Comparison of ENCODE assay signal across 22 cellular contexts in the genomic region with DNA sequence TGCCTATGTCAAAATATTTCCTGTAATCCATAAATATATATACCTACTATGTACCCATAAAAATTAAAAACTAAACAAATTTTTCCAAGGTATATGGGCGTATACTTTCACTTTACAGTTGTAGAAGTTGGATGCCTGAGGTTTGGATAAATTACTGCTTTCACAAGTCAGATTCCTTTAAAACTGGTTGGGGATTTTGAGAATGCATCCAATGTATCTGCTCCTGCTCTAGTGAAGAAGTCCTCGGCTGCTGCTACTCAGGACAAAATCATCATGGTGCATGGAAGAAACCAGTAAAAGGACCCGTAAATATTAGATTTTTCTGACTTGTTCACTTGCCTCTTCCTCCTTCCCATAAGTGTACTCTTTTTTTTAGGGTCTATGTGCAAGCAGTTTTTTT.
A peak's percentile ranks its signal among the peaks of the same experiment; 100 is the strongest.
DNase-seq lines count a peak whose midpoint lies in the region; ATAC-seq lines count a peak whose summit lies in the region.
"Had no signal": no experiment of that assay in that cellular context is flagged by ENCODE, and none has a peak within 500 bp of the region (broad histone marks: within the 10 kb centered on the region; RNA-seq: fewer than 3 reads in every experiment).

No MANE protein-coding gene starts in this region.

- no peak overlapping the region for H3K23ac ChIP-seq in mesenchymal stem cell (ENCODE audit: low read length in 2 of 2)

- no peak overlapping the region for H4K8ac ChIP-seq in mesenchymal stem cell (ENCODE audit: low read length)

- 83% methylated on average over 2 of the region's 3 CpGs for WGBS in mesenchymal stem cell

- H2BK120ac ChIP-seq in mesenchymal stem cell (ENCODE audit: low read depth, low read length), result no peak overlapping the region

- no peak overlapping the region for H2AFZ ChIP-seq in mesenchymal stem cell (ENCODE audit: low read depth, low read length)

- H3K27me3 ChIP-seq in mesenchymal stem cell (ENCODE audit: control insufficient read depth in 1 of 2, insufficient read depth in 1 of 2, low read length in 2 of 2), result no peaks in the 10 kb centered on the region
- H3K27me3 ChIP-seq in skeletal muscle satellite cell (ENCODE audit: control insufficient read depth, insufficient read depth, low read length), result no peaks in the 10 kb centered on the region
- H3K27me3 ChIP-seq in SJCRH30, result no peaks in the 10 kb centered on the region
- H3K27me3 ChIP-seq: heart right ventricle, tibial artery had no signal

- H3K4me3 ChIP-seq in mesenchymal stem cell (ENCODE audit: insufficient read depth in 1 of 2, low read depth in 1 of 2, low read length in 2 of 2) (no peak overlapping the region), skeletal muscle satellite cell (ENCODE audit: low read length) (peak overlapping the region; percentile 45), SJCRH30 (no peak overlapping the region)
- H3K4me3 ChIP-seq: heart right ventricle, left ventricle myocardium inferior, tibial artery had no signal

- H3K9me3 ChIP-seq in mesenchymal stem cell (ENCODE audit: control insufficient read depth, low read length) (no peaks in the 10 kb centered on the region), skeletal muscle satellite cell (replicated peaks; ENCODE audit: low read length) (no peaks in the 10 kb centered on the region), SJCRH30 (replicated peaks) (no peaks in the 10 kb centered on the region; the same call in 1 of the 2 replicates)
- H3K9me3 ChIP-seq: left ventricle myocardium inferior, tibial artery had no signal

- H3K36me3 ChIP-seq in mesenchymal stem cell (ENCODE audit: control insufficient read depth in 1 of 2, insufficient read depth in 2 of 2, low read depth in 1 of 2, low read length in 2 of 2) (no peaks in the 10 kb centered on the region), skeletal muscle satellite cell (ENCODE audit: insufficient read depth, low read length) (no peaks in the 10 kb centered on the region), SJCRH30 (peaks cover 6% of the 10 kb centered on the region; the same call in 1 of the 2 replicates)
- H3K36me3 ChIP-seq: left ventricle myocardium inferior, tibial artery had no signal

- H3K27ac ChIP-seq in mesenchymal stem cell (ENCODE audit: low read length, poor library complexity, severe bottlenecking) (peak overlapping the region; percentile 86), SJCRH30 (no peak overlapping the region)
- H3K27ac ChIP-seq: heart right ventricle, left ventricle myocardium inferior, tibial artery had no signal

- no peak overlapping the region for H2BK5ac ChIP-seq in mesenchymal stem cell (ENCODE audit: low read depth, low read length, poor library complexity, severe bottlenecking)

- no peak overlapping the region for H3K4ac ChIP-seq in mesenchymal stem cell (ENCODE audit: low read depth in 1 of 2, low read length in 2 of 2)

- H2BK12ac ChIP-seq in mesenchymal stem cell (ENCODE audit: low read length in 2 of 2), result no peak overlapping the region

- H3K4me1 ChIP-seq in mesenchymal stem cell (ENCODE audit: control insufficient read depth, insufficient read depth, low read depth, low read length) (peaks cover 2% of the 10 kb centered on the region), skeletal muscle satellite cell (ENCODE audit: control insufficient read depth, insufficient read depth, low read length) (peaks cover 49% of the 10 kb centered on the region), SJCRH30 (peaks cover 17% of the 10 kb centered on the region)

- H4K91ac ChIP-seq in mesenchymal stem cell (ENCODE audit: low read length), result no peak overlapping the region

- H3K14ac ChIP-seq in mesenchymal stem cell (ENCODE audit: low read length in 2 of 2), result no peak overlapping the region

- DNase-seq in HT1080 (ENCODE audit: low read depth) (peak; percentile 23), amniotic epithelial cell (ENCODE audit: low read depth) (peak; percentile 66), mesenchymal stem cell (no peak), SJCRH30 (no peak), DMS79 treated with DMSO at 0.1 percent for 48 hours (lab: John Stamatoyannopoulos, UW) (no peak)
- DNase-seq: activated CD4-positive, alpha-beta T cell treated with anti-CD3 and anti-CD28 coated beads for 36 hours; CD4-positive, alpha-beta memory T cell; DMS 273 treated with DMSO at 0.1 percent for 48 hours; GF-D8; heart right ventricle; Karpas-422; left ventricle myocardium inferior; NCI-H1092; NCI-H1930; Right ventricle myocardium superior; stimulated activated CD4-positive, alpha-beta T cell treated with anti-CD3 and anti-CD28 coated beads, Interleukin-4, amount 100 ng/mL, for 4 hours; stimulated activated naive CD8-positive, alpha-beta T cell treated with anti-CD3 and anti-CD28 coated beads, Interleukin-15, Interleukin-2, amounts not matched to agents 100 U/mL and 50 U/mL, for 24 hours; tibial artery had no signal

- no peak for ATAC-seq in HG03521 (IDR thresholded peaks at IDR 0.05; ENCODE audit: unreplicated experiment)
- no peak for ATAC-seq in HG03378 (IDR thresholded peaks at IDR 0.05; ENCODE audit: unreplicated experiment)
- ATAC-seq: activated CD4-positive, alpha-beta T cell treated with anti-CD3 and anti-CD28 coated beads for 36 hours; HCT116; heart right ventricle; stimulated activated naive CD8-positive, alpha-beta T cell treated with anti-CD3 and anti-CD28 coated beads, Interleukin-15, Interleukin-2, amounts not matched to agents 100 U/mL and 50 U/mL, for 24 hours had no signal

- H3K9ac ChIP-seq in mesenchymal stem cell (ENCODE audit: low read length) (peak overlapping the region; percentile 20), skeletal muscle satellite cell (ENCODE audit: low read depth, low read length) (peak overlapping the region; percentile 53)

- H2AK5ac ChIP-seq in mesenchymal stem cell (ENCODE audit: low read length, severe bottlenecking), result no peak overlapping the region

- no peak overlapping the region for H3K18ac ChIP-seq in mesenchymal stem cell (ENCODE audit: low read depth in 1 of 2, low read length in 2 of 2)

- H2BK15ac ChIP-seq in mesenchymal stem cell (ENCODE audit: low read depth, poor library complexity, severe bottlenecking), result no peak overlapping the region

- no peak overlapping the region for H3K4me2 ChIP-seq in mesenchymal stem cell (ENCODE audit: low read length, poor library complexity, severe bottlenecking)
- H3K4me2 ChIP-seq in skeletal muscle satellite cell (ENCODE audit: low read length), result peak overlapping the region; percentile 70

- H3K79me1 ChIP-seq in mesenchymal stem cell (replicated peaks; ENCODE audit: low read length, poor library complexity, severe bottlenecking), result peaks cover 5% of the 10 kb centered on the region

Comparison
In these comparisons a context has a peak if more than half of its experiments do, and no peak if none do; other contexts are left out.
1. DNase-seq: peak in HT1080 (single experiment) and amniotic epithelial cell (single experiment); none in mesenchymal stem cell (single experiment), SJCRH30 (0 of 2) and DMS79 treated with DMSO at 0.1 percent for 48 hours (single experiment).